In genomic region chr20:48965189-48965910, GRCh38 we compare ENCODE assay signal across 18 cellular contexts. TPM values are rescaled to one million over a fixed set of nuclear protein-coding genes. Genes with fewer than 3 reads are reported as not detected.
DNase-seq lines count a peak whose midpoint lies in the region; ATAC-seq, FAIRE-seq and TF ChIP-seq lines count a peak whose summit lies in the region.
"Had no signal": no experiment of that assay in that cellular context is flagged by ENCODE, and none has a peak within 500 bp of the region (broad histone marks: within the 10 kb centered on the region; RNA-seq: fewer than 3 reads in every experiment).

No MANE protein-coding gene starts in this region.

- H3K36me3 ChIP-seq in kidney (ENCODE audit: control insufficient read depth in 1 of 2, insufficient read depth in 2 of 2, low read length in 2 of 2) = peaks cover 19 to 28% of the 10 kb centered on the region in 2 donors

- H3K4me3 ChIP-seq in AG10803 (ENCODE audit: low read length) (no peak overlapping the region), choroid plexus epithelial cell (ENCODE audit: low read depth, low read length) (no peak overlapping the region), kidney (ENCODE audit: low read length in 2 of 2) (no peak overlapping the region)
- H3K4me3 ChIP-seq: coronary artery, thoracic aorta had no signal

- H3K9ac ChIP-seq in kidney (ENCODE audit: low read length in 2 of 2) = no peak overlapping the region

- FAIRE-seq in kidney (lab: Jason Lieb, UNC) = no peak

- ATAC-seq in GM18861 (IDR thresholded peaks at IDR 0.05; ENCODE audit: unreplicated experiment) = no peak
- ATAC-seq: naive thymus-derived CD4-positive, alpha-beta T cell; PC-3 had no signal

- intact Hi-C loops in kidney (cut with DNase I) = no loop called here
- intact Hi-C loops in activated T-helper 1 cell treated with anti-CD3 and anti-CD28 coated beads, Interleukin-12 subunit alpha, Interleukin-12 subunit beta, Interleukin-2, Interleukin-4 antibody, amounts not matched to agents 30 ng/mL and 10 ng/mL and 1 ng/mL, durations not matched to agents 14 hours and 24 hours and 36 hours (cut with micrococcal nuclease) = no loop called here

- TF ChIP-seq CTCF in AG10803 (conservative IDR thresholded peaks at IDR 0.05; ENCODE audit: low read length) (no peak), HFFc6 (IDR thresholded peaks at IDR 0.05) (no peak), choroid plexus epithelial cell (conservative IDR thresholded peaks at IDR 0.05; ENCODE audit: low read depth, low read length) (no peak), kidney (IDR thresholded peaks at IDR 0.05; ENCODE audit: borderline replicate concordance, extremely low read depth, insufficient read depth) (no peak)

- H3K27ac ChIP-seq in kidney (ENCODE audit: low read depth in 2 of 2, low read length in 2 of 2) = no peak overlapping the region
- H3K27ac ChIP-seq: coronary artery, thoracic aorta had no signal

- H3K4me1 Mint-ChIP-seq in HFFc6 (ENCODE audit: low read depth) = peaks cover 23% of the 10 kb centered on the region
- H3K4me1 Mint-ChIP-seq in activated T-helper 1 cell treated with anti-CD3 and anti-CD28 coated beads, Interleukin-12 subunit alpha, Interleukin-12 subunit beta, Interleukin-2, Interleukin-4 antibody, amounts not matched to agents 30 ng/mL and 10 ng/mL and 1 ng/mL, durations not matched to agents 14 hours and 24 hours and 36 hours (ENCODE audit: low read depth) = no peaks in the 10 kb centered on the region

- H3K9me3 ChIP-seq in kidney (ENCODE audit: control insufficient read depth in 1 of 2, low read length in 2 of 2) = no peaks in the 10 kb centered on the region
- H3K9me3 ChIP-seq: thoracic aorta had no signal

- peaks cover 14% of the 10 kb centered on the region for H3K36me3 Mint-ChIP-seq in HFFc6 (ENCODE audit: low read depth)
- peaks cover 19% of the 10 kb centered on the region for H3K36me3 Mint-ChIP-seq in activated T-helper 1 cell treated with anti-CD3 and anti-CD28 coated beads, Interleukin-12 subunit alpha, Interleukin-12 subunit beta, Interleukin-2, Interleukin-4 antibody, amounts not matched to agents 30 ng/mL and 10 ng/mL and 1 ng/mL, durations not matched to agents 14 hours and 24 hours and 36 hours (ENCODE audit: low read depth)

- H3K4me1 ChIP-seq in kidney (ENCODE audit: control insufficient read depth in 1 of 2, insufficient read depth in 1 of 2, low read depth in 1 of 2, low read length in 2 of 2) = no peaks in the 10 kb centered on the region

- no peaks in the 10 kb centered on the region for H3K9me3 Mint-ChIP-seq in HFFc6
- H3K9me3 Mint-ChIP-seq in activated T-helper 1 cell treated with anti-CD3 and anti-CD28 coated beads, Interleukin-12 subunit alpha, Interleukin-12 subunit beta, Interleukin-2, Interleukin-4 antibody, amounts not matched to agents 30 ng/mL and 10 ng/mL and 1 ng/mL, durations not matched to agents 14 hours and 24 hours and 36 hours = no peaks in the 10 kb centered on the region
- H3K9me3 Mint-ChIP-seq: CD4-positive, alpha-beta T cell; naive thymus-derived CD4-positive, alpha-beta T cell had no signal

- peak; percentile 68 for DNase-seq in AG10803 (ENCODE audit: low read depth)
- peak; percentile 20 for DNase-seq in HFFc6
- DNase-seq in choroid plexus epithelial cell (ENCODE audit: low read depth) = peak; percentile 46
- DNase-seq in iris pigment epithelial cell (ENCODE audit: low read depth) = peak; percentile 60
- DNase-seq in kidney glomerular epithelial cell (lab: John Stamatoyannopoulos, UW) = no peak
- no peak for DNase-seq in kidney
- DNase-seq in activated T-helper 1 cell treated with anti-CD3 and anti-CD28 coated beads, Interleukin-12 subunit alpha, Interleukin-12 subunit beta, Interleukin-2, Interleukin-4 antibody, amounts not matched to agents 30 ng/mL and 10 ng/mL and 1 ng/mL, durations not matched to agents 14 hours and 24 hours and 36 hours (ENCODE audit: low spot score) = no peak
- DNase-seq: activated CD4-positive, alpha-beta T cell treated with anti-CD3 and anti-CD28 coated beads, Interleukin-2, amount 50 U/mL, for 48 hours; amygdala; CD4-positive, alpha-beta T cell; DND-41; naive thymus-derived CD4-positive, alpha-beta T cell; NCI-H2081; NCI-H69; PC-3 had no signal

- peaks cover 2% of the 10 kb centered on the region for H3K27me3 Mint-ChIP-seq in HFFc6 (ENCODE audit: insufficient read depth)
- no peaks in the 10 kb centered on the region for H3K27me3 Mint-ChIP-seq in activated T-helper 1 cell treated with anti-CD3 and anti-CD28 coated beads, Interleukin-12 subunit alpha, Interleukin-12 subunit beta, Interleukin-2, Interleukin-4 antibody, amounts not matched to agents 30 ng/mL and 10 ng/mL and 1 ng/mL, durations not matched to agents 14 hours and 24 hours and 36 hours (ENCODE audit: insufficient read depth)
- H3K27me3 Mint-ChIP-seq: CD4-positive, alpha-beta T cell; naive thymus-derived CD4-positive, alpha-beta T cell had no signal

- no peak overlapping the region for H3K4me3 Mint-ChIP-seq in HFFc6
- H3K4me3 Mint-ChIP-seq in activated T-helper 1 cell treated with anti-CD3 and anti-CD28 coated beads, Interleukin-12 subunit alpha, Interleukin-12 subunit beta, Interleukin-2, Interleukin-4 antibody, amounts not matched to agents 30 ng/mL and 10 ng/mL and 1 ng/mL, durations not matched to agents 14 hours and 24 hours and 36 hours = no peak overlapping the region
- H3K4me3 Mint-ChIP-seq: CD4-positive, alpha-beta T cell; naive thymus-derived CD4-positive, alpha-beta T cell had no signal

- peak overlapping the region; percentile 60 for H3K27ac Mint-ChIP-seq in HFFc6
- H3K27ac Mint-ChIP-seq in activated T-helper 1 cell treated with anti-CD3 and anti-CD28 coated beads, Interleukin-12 subunit alpha, Interleukin-12 subunit beta, Interleukin-2, Interleukin-4 antibody, amounts not matched to agents 30 ng/mL and 10 ng/mL and 1 ng/mL, durations not matched to agents 14 hours and 24 hours and 36 hours = no peak overlapping the region

RNA-seq across cellular contexts. Expression of gene ARFGEF2, which starts 43.8 kb away (rescaled TPM):
- total RNA-seq in HFFc6 (2021; fragmentation: NEBNext Ultra II Directional; extraction: Animal tissue kit (Norgen Biotek cat#: 25700)) = 10 to 100 TPM; 25.4 to 28.3 (median 26.2) TPM
- 36.9 TPM for total RNA-seq in kidney
- polyA plus RNA-seq in kidney (ENCODE audit: insufficient read depth, low read depth, low replicate concordance) = 7.4 TPM
- total RNA-seq in activated T-helper 1 cell treated with anti-CD3 and anti-CD28 coated beads, Interleukin-12 subunit alpha, Interleukin-12 subunit beta, Interleukin-2, Interleukin-4 antibody, amounts not matched to agents 30 ng/mL and 10 ng/mL and 1 ng/mL, durations not matched to agents 14 hours and 24 hours and 36 hours = 28.3 and 30.1 TPM in 2 replicates

Comparison
In these comparisons a context has a peak if more than half of its experiments do, and no peak if none do; other contexts are left out.
1. DNase-seq: peak in AG10803 (single experiment), HFFc6 (single experiment), choroid plexus epithelial cell (single experiment) and iris pigment epithelial cell (single experiment); none in kidney glomerular epithelial cell (single experiment), kidney (single experiment) and activated T-helper 1 cell treated with anti-CD3 and anti-CD28 coated beads, Interleukin-12 subunit alpha, Interleukin-12 subunit beta, Interleukin-2, Interleukin-4 antibody, amounts not matched to agents 30 ng/mL and 10 ng/mL and 1 ng/mL, durations not matched to agents 14 hours and 24 hours and 36 hours (single experiment).